In genomic region chr11:119188067-119188466, GRCh38 we compare ENCODE assay signal across 29 cellular contexts. TPM values are rescaled to one million over a fixed set of nuclear protein-coding genes. Genes with fewer than 3 reads are reported as not detected.
"Had no signal": no experiment of that assay in that cellular context is flagged by ENCODE, and none has a peak within 500 bp of the region (broad histone marks: within the 10 kb centered on the region; RNA-seq: fewer than 3 reads in every experiment).

No MANE protein-coding gene starts in this region.

- H3K27me3 ChIP-seq: SJSA1 had no signal

- H3K27me3 Mint-ChIP-seq: activated CD8-positive, alpha-beta memory T cell treated with anti-CD3 and anti-CD28 coated beads, Interleukin-2, amount 10 ng/mL, durations not matched to agents 7 days and 5 days; activated naive CD4-positive, alpha-beta T cell treated with anti-CD3 and anti-CD28 coated beads, Interleukin-2, amount 50 U/mL, for 24 hours; activated T-cell treated with anti-CD3 and anti-CD28 coated beads, Interleukin-2, amount 50 U/mL, for 24 hours had no signal

- H3K36me3 Mint-ChIP-seq: activated CD8-positive, alpha-beta memory T cell treated with anti-CD3 and anti-CD28 coated beads, Interleukin-2, amount 10 ng/mL, durations not matched to agents 7 days and 5 days; WTC11 had no signal

- H3K36me3 ChIP-seq: breast epithelium, SJSA1 had no signal

- H3K4me3 ChIP-seq: breast epithelium, K562, SJSA1 had no signal

- H3K9me3 Mint-ChIP-seq: activated naive CD4-positive, alpha-beta T cell treated with anti-CD3 and anti-CD28 coated beads, Interleukin-2, amount 50 U/mL, for 24 hours; activated T-cell treated with anti-CD3 and anti-CD28 coated beads, Interleukin-2, amount 50 U/mL, for 24 hours; activated T-helper 1 cell treated with anti-CD3 and anti-CD28 coated beads, Interleukin-12 subunit alpha, Interleukin-12 subunit beta, Interleukin-2, Interleukin-4 antibody, amounts not matched to agents 30 ng/mL and 10 ng/mL and 1 ng/mL, durations not matched to agents 14 hours and 24 hours and 36 hours; WTC11 had no signal

- H3K9me3 ChIP-seq: breast epithelium, SJSA1 had no signal

- ATAC-seq: activated CD8-positive, alpha-beta memory T cell treated with anti-CD3 and anti-CD28 coated beads, Interleukin-2, amount 10 ng/mL, durations not matched to agents 7 days and 5 days; Right ventricle myocardium inferior; T-helper 17 cell; WTC11 had no signal

- H3K27ac ChIP-seq: breast epithelium, SJSA1 had no signal

- H3K4me1 ChIP-seq: breast epithelium, SJSA1 had no signal

- DNase-seq: activated CD4-positive, alpha-beta T cell treated with anti-CD3 and anti-CD28 coated beads for 48 hours; activated CD4-positive, alpha-beta T cell treated with anti-CD3 and anti-CD28 coated beads, Interleukin-2, amount 50 U/mL, for 4 hours; activated CD4-positive, CD25-positive, alpha-beta regulatory T cell treated with anti-CD3 and anti-CD28 coated beads, Interleukin-2, amount 50 U/mL, for 72 hours; activated CD8-positive, alpha-beta memory T cell treated with anti-CD3 and anti-CD28 coated beads, Interleukin-2, amount 10 ng/mL, durations not matched to agents 7 days and 5 days; activated effector memory CD4-positive, alpha-beta T cell treated with Interleukin-2 at 50 U/mL for 16 hours; activated naive CD4-positive, alpha-beta T cell; activated T-cell treated with anti-CD3 and anti-CD28 coated beads, Interleukin-2, amount 50 U/mL, for 24 hours; aorta; Karpas-422; MM.1S; NCI-H1105; NCI-H1436; NCI-H1694 treated with DMSO at 0.1 percent for 48 hours; NCI-H2029 treated with DMSO at 0.1 percent for 48 hours; NCI-H345; NCI-H510A; NCI-H526 treated with DMSO at 0.1 percent for 48 hours; NCI-H82; RPMI8226; T-helper 17 cell; T-helper 9 cell had no signal

- H3K27ac Mint-ChIP-seq: activated CD8-positive, alpha-beta memory T cell treated with anti-CD3 and anti-CD28 coated beads, Interleukin-2, amount 10 ng/mL, durations not matched to agents 7 days and 5 days; activated naive CD4-positive, alpha-beta T cell treated with anti-CD3 and anti-CD28 coated beads, Interleukin-2, amount 50 U/mL, for 24 hours; activated T-cell treated with anti-CD3 and anti-CD28 coated beads, Interleukin-2, amount 50 U/mL, for 24 hours; activated T-helper 1 cell treated with anti-CD3 and anti-CD28 coated beads, Interleukin-12 subunit alpha, Interleukin-12 subunit beta, Interleukin-2, Interleukin-4 antibody, amounts not matched to agents 30 ng/mL and 10 ng/mL and 1 ng/mL, durations not matched to agents 14 hours and 24 hours and 36 hours; T-helper 17 cell; WTC11 had no signal

- H3K4me1 Mint-ChIP-seq: activated CD8-positive, alpha-beta memory T cell treated with anti-CD3 and anti-CD28 coated beads, Interleukin-2, amount 10 ng/mL, durations not matched to agents 7 days and 5 days; activated naive CD4-positive, alpha-beta T cell treated with anti-CD3 and anti-CD28 coated beads, Interleukin-2, amount 50 U/mL, for 24 hours; T-helper 17 cell; WTC11 had no signal

- H3K4me3 Mint-ChIP-seq: activated CD8-positive, alpha-beta memory T cell treated with anti-CD3 and anti-CD28 coated beads, Interleukin-2, amount 10 ng/mL, durations not matched to agents 7 days and 5 days; activated naive CD4-positive, alpha-beta T cell treated with anti-CD3 and anti-CD28 coated beads, Interleukin-2, amount 50 U/mL, for 24 hours; activated T-cell treated with anti-CD3 and anti-CD28 coated beads, Interleukin-2, amount 50 U/mL, for 24 hours; activated T-helper 1 cell treated with anti-CD3 and anti-CD28 coated beads, Interleukin-12 subunit alpha, Interleukin-12 subunit beta, Interleukin-2, Interleukin-4 antibody, amounts not matched to agents 30 ng/mL and 10 ng/mL and 1 ng/mL, durations not matched to agents 14 hours and 24 hours and 36 hours; T-helper 17 cell; WTC11 had no signal

RNA-seq across cellular contexts. Expression of gene NHERF4, which starts 2.8 kb away (rescaled TPM):
- total RNA-seq: activated T-helper 1 cell treated with anti-CD3 and anti-CD28 coated beads, Interleukin-12 subunit alpha, Interleukin-12 subunit beta, Interleukin-2, Interleukin-4 antibody, amounts not matched to agents 30 ng/mL and 10 ng/mL and 1 ng/mL, durations not matched to agents 14 hours and 24 hours and 36 hours; K562; OCI-LY7; Right ventricle myocardium inferior; SJSA1 had no signal
- polyA plus RNA-seq: K562 had no signal

RNA-seq across cellular contexts. Expression of gene ABCG4, which starts 39.2 kb away (rescaled TPM):
- total RNA-seq: activated CD8-positive, alpha-beta memory T cell treated with anti-CD3 and anti-CD28 coated beads, Interleukin-2, amount 10 ng/mL, durations not matched to agents 7 days and 5 days; activated T-helper 1 cell treated with anti-CD3 and anti-CD28 coated beads, Interleukin-12 subunit alpha, Interleukin-12 subunit beta, Interleukin-2, Interleukin-4 antibody, amounts not matched to agents 30 ng/mL and 10 ng/mL and 1 ng/mL, durations not matched to agents 14 hours and 24 hours and 36 hours; OCI-LY7; T-helper 17 cell had no signal
